Comparison of ENCODE assay signal across 1 cellular context in the genomic region with DNA sequence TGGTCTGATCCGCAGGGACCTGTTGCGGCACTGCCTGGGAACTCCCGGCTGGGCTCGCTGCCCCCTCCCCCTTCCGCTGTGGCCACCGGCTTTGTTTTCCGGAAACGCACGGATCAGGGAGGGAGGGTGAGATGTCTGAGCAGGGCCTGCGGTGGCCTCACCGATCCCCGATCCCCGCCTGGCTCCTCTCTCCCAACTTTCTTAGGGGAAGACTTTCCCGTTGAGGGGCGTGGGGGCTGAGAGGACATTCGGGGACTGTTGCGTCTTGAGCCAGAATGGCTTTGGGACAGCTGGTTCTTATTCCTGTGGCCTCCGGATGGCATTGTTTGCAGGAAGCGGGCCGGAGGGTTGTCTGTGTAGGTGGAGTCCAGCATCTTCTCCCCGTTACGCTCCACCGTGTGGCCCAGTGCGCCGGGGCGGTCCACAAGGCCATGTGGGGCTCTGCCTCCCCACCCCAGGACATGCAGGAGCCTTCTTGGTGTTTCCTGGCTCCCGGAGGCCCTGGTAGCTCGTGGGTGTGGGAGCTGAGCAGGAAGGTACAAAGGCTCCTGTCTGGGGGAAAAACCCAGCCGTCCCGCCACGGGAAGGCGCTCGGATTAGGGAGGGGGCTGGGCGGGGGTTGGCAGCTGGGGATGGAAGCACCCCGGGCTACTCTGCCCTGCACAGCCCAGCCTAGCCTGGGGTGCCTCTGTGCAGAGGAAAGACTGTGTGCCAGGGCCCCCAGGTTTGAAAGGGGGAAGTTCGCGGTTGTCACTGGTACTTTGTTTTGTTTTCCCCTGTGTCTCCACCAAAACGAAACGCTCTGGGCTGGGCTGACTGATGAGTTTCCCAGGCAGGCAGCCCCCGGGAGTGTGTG.
TF ChIP-seq lines count a peak whose summit lies in the region.

No MANE protein-coding gene starts in this region.

TF ChIP-seq in HepG2, 621 proteins besides CTCF, POLR2A, EP300 and RAD21 (continued from another document and continues in another):
- TF ChIP-seq, protein P1, sequence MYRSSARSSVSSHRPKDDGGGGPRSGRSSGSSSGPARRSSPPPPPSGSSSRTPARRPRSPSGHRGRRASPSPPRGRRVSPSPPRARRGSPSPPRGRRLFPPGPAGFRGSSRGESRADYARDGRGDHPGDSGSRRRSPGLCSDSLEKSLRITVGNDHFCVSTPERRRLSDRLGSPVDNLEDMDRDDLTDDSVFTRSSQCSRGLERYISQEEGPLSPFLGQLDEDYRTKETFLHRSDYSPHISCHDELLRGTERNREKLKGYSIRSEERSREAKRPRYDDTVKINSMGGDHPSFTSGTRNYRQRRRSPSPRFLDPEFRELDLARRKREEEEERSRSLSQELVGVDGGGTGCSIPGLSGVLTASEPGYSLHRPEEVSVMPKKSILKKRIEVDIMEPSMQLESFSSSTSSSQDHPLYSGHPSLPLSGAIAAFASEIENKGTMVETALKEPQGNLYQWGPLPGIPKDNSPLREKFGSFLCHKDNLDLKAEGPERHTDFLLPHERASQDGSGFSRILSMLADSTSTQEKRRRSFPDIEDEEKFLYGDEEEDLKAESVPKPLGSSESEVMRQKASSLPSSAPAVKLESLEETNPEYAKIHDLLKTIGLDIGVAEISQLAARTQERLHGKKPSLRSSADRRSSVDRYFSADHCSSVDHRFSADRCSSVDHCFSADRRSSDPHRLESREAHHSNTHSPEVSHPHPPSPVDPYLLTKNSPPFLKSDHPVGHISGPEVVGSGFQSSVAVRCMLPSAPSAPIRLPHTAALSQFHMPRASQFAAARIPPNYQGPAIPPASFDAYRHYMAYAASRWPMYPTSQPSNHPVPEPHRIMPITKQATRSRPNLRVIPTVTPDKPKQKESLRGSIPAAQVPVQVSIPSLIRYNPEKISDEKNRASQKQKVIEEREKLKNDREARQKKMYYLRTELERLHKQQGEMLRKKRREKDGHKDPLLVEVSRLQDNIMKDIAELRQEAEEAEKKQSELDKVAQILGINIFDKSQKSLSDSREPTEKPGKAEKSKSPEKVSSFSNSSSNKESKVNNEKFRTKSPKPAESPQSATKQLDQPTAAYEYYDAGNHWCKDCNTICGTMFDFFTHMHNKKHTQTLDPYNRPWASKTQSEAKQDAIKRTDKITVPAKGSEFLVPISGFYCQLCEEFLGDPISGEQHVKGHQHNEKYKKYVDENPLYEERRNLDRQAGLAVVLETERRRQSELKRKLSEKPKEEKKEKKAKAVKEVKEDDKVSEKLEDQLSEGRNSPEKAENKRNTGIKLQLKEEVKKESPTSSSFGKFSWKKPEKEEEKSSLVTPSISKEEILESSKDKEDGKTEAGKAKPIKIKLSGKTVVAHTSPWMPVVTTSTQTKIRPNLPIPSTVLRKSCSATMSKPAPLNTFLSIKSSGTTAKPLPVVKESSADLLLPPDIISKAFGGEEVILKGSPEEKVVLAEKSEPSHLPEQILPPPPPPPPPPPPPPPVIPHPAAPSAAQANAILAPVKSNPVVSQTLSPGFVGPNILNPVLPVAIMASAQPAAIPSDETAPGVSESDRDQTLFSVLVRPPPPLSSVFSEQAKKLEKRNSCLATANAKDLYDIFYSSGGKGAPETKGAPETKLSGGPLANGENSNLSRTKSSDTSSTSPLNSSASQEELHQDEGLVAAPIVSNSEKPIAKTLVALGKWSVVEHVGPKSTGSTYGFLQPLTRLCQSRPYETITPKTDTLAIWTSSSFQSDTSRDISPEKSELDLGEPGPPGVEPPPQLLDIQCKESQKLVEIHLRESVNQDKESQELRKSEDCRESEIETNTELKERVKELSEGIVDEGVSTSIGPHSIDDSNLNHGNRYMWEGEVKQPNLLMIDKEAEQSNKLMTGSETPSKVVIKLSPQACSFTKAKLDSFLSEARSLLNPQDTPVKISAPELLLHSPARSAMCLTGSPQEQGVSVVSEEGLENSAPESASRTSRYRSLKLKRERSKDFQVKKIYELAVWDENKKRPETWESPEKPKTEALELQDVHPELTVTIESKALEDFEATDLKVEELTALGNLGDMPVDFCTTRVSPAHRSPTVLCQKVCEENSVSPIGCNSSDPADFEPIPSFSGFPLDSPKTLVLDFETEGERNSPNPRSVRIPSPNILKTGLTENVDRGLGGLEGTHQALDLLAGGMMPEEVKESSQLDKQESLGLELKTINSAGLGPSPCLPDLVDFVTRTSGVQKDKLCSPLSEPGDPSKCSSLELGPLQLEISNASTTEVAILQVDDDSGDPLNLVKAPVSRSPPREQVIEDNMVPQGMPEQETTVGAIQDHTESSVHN (CRISPR knock-in tag; IDR thresholded peaks at IDR 0.05) = no peak
- TF ChIP-seq KDM5B (CRISPR knock-in tag; IDR thresholded peaks at IDR 0.05; ENCODE audit: borderline replicate concordance) (no peak; the same call in 1 of the 2 replicates), TFE3 (CRISPR knock-in tag; IDR thresholded peaks at IDR 0.05) (peak; percentile 33; the same call in 1 of the 2 replicates), RBFOX2 (IDR thresholded peaks at IDR 0.05; ENCODE audit: low read depth, low read length) (peak; percentile 59), SYNCRIP (IDR thresholded peaks at IDR 0.05; ENCODE audit: insufficient read depth, low read depth, low read length) (no peak), ZNF17 (CRISPR knock-in tag; IDR thresholded peaks at IDR 0.05) (no peak), ARID5B (CRISPR knock-in tag; IDR thresholded peaks at IDR 0.05) (peak; percentile 40), SOX5 (CRISPR knock-in tag; IDR thresholded peaks at IDR 0.05; ENCODE audit: borderline replicate concordance) (peak; percentile 57), ZNF501 (CRISPR knock-in tag; IDR thresholded peaks at IDR 0.05) (no peak), ZNF33A (CRISPR knock-in tag; IDR thresholded peaks at IDR 0.05; ENCODE audit: borderline replicate concordance) (no peak), TBX2 (CRISPR knock-in tag; IDR thresholded peaks at IDR 0.05; ENCODE audit: borderline replicate concordance) (0 out of 2 replicates have a peak, but pooled peaks have one; percentile 53), RBAK (CRISPR knock-in tag; IDR thresholded peaks at IDR 0.05) (no peak), ZNF614 (CRISPR knock-in tag; IDR thresholded peaks at IDR 0.05; ENCODE audit: borderline replicate concordance) (0 out of 2 replicates have a peak, but pooled peaks have one; percentile 38), GZF1 (CRISPR knock-in tag; IDR thresholded peaks at IDR 0.05) (no peak), ZNF414 (CRISPR knock-in tag; IDR thresholded peaks at IDR 0.05) (no peak), ZFP90 (CRISPR knock-in tag; IDR thresholded peaks at IDR 0.05; ENCODE audit: borderline replicate concordance) (peak; percentile 81; the same call in 1 of the 2 replicates), ZNF792 (CRISPR knock-in tag; IDR thresholded peaks at IDR 0.05) (peak; percentile 19; the same call in 1 of the 2 replicates), ZNF567 (CRISPR knock-in tag; IDR thresholded peaks at IDR 0.05; ENCODE audit: borderline replicate concordance) (no peak), ZNF556 (CRISPR knock-in tag; IDR thresholded peaks at IDR 0.05; ENCODE audit: borderline replicate concordance) (no peak), AHDC1 (CRISPR knock-in tag; IDR thresholded peaks at IDR 0.05; ENCODE audit: borderline replicate concordance) (no peak), E2F2 (CRISPR knock-in tag; IDR thresholded peaks at IDR 0.05; ENCODE audit: borderline replicate concordance) (no peak), THAP11 (CRISPR knock-in tag; IDR thresholded peaks at IDR 0.05) (peak; percentile 65), ZMAT3 (CRISPR knock-in tag; conservative IDR thresholded peaks at IDR 0.05) (no peak; the same call in 1 of the 2 replicates), CENPT (CRISPR knock-in tag; IDR thresholded peaks at IDR 0.05; ENCODE audit: low read depth) (no peak), PRPF4 (IDR thresholded peaks at IDR 0.05; ENCODE audit: low read depth, low read length, poor library complexity, severe bottlenecking) (no peak), SALL1 (CRISPR knock-in tag; IDR thresholded peaks at IDR 0.05) (peak; percentile 66), ZNF235 (CRISPR knock-in tag; IDR thresholded peaks at IDR 0.05; ENCODE audit: borderline replicate concordance) (no peak), MTF2 (CRISPR knock-in tag; IDR thresholded peaks at IDR 0.05; ENCODE audit: borderline replicate concordance) (no peak), ATRX (CRISPR knock-in tag; IDR thresholded peaks at IDR 0.05; ENCODE audit: borderline replicate concordance) (no peak), HES4 (CRISPR knock-in tag; IDR thresholded peaks at IDR 0.05; ENCODE audit: borderline replicate concordance) (peak; percentile 26; the same call in 1 of the 2 replicates)
